Comparison of ENCODE assay signal across 8 cellular contexts in genomic region chr5:132747064-132747692, GRCh38.
DNase-seq lines count a peak whose midpoint lies in the region; ATAC-seq lines count a peak whose summit lies in the region.

A gene with protein sequence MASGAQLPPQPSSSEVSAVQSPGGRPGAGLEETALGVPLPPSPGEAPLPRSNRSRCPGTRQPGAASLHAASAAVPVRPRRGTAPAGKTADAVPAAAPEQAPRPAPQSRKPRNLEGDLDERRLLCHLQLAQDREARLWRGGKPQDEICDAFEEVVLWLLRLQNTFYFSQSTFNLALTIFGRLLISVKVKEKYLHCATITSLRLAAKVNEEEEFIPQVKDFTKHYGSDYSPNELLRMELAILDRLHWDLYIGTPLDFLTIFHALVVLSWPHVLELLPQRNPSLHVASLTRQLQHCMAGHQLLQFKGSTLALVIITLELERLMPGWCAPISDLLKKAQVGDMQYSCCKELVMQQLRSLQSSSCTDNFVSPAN (plus strand): TSS chr5:132747426. CDS start chr5:132747496, 70 bp downstream.

- peaks cover 21% of the 10 kb centered on the region for H3K4me1 Mint-ChIP-seq in stimulated activated memory B cell treated with anti-CD40 and anti-IgM and Interleukin-4, amounts not matched to agents 10 μg/mL and 1 μg/mL and 100 μg/mL, for 72 hours

- peak within 1 kb of the TSS; percentile 62 to 77 for H3K9ac ChIP-seq in duodenal mucosa (ENCODE audit: low read depth in 1 of 2, low read length in 2 of 2)
- peak within 1 kb of the TSS; percentile 53 for H3K9ac ChIP-seq in mucosa of stomach (ENCODE audit: low read length)

- H3K27ac ChIP-seq in duodenal mucosa (ENCODE audit: low read depth, low read length): no peak within 1 kb of the TSS

- peak within 1 kb of the TSS; percentile 68 for H3K4me3 Mint-ChIP-seq in stimulated activated memory B cell treated with anti-CD40 and anti-IgM and Interleukin-4, amounts not matched to agents 10 μg/mL and 1 μg/mL and 100 μg/mL, for 72 hours

- peaks cover 4% of the 10 kb centered on the region for H3K9me3 Mint-ChIP-seq in stimulated activated memory B cell treated with anti-CD40 and anti-IgM and Interleukin-4, amounts not matched to agents 10 μg/mL and 1 μg/mL and 100 μg/mL, for 72 hours

- no peaks in the 10 kb centered on the region for H3K27me3 ChIP-seq in duodenal mucosa (ENCODE audit: control insufficient read depth in 1 of 2, insufficient read depth in 2 of 2, low read length in 2 of 2)
- H3K27me3 ChIP-seq in mucosa of stomach (ENCODE audit: control insufficient read depth, insufficient read depth, low read length): peaks cover 7% of the 10 kb centered on the region

- H3K27me3 Mint-ChIP-seq in stimulated activated memory B cell treated with anti-CD40 and anti-IgM and Interleukin-4, amounts not matched to agents 10 μg/mL and 1 μg/mL and 100 μg/mL, for 72 hours: peaks cover 25% of the 10 kb centered on the region

- in situ Hi-C loops in KBM-7 (cut with MboI; ENCODE audit: low pct_unique_long_range_greater_than_20kb, low sequenced_read_pairs): no loop called here

- no peak within 1 kb of the TSS for H3K27ac Mint-ChIP-seq in stimulated activated memory B cell treated with anti-CD40 and anti-IgM and Interleukin-4, amounts not matched to agents 10 μg/mL and 1 μg/mL and 100 μg/mL, for 72 hours

- no peaks in the 10 kb centered on the region for H3K36me3 Mint-ChIP-seq in stimulated activated memory B cell treated with anti-CD40 and anti-IgM and Interleukin-4, amounts not matched to agents 10 μg/mL and 1 μg/mL and 100 μg/mL, for 72 hours

- peak; percentile 43 for ATAC-seq in HG02623 (IDR thresholded peaks at IDR 0.05; ENCODE audit: unreplicated experiment)
- ATAC-seq in stimulated activated memory B cell treated with anti-CD40 and anti-IgM and Interleukin-4, amounts not matched to agents 10 μg/mL and 1 μg/mL and 100 μg/mL, for 72 hours: peak; percentile 82
- no peak for ATAC-seq in GM18519 (IDR thresholded peaks at IDR 0.05; ENCODE audit: low FRiP score, unreplicated experiment)

- H3K36me3 ChIP-seq in duodenal mucosa (ENCODE audit: control insufficient read depth in 1 of 2, insufficient read depth in 2 of 2, low read length in 2 of 2) (peaks cover 0 to 13% of the 10 kb centered on the region in 2 donors), mucosa of stomach (ENCODE audit: control insufficient read depth, insufficient read depth, low read length) (no peaks in the 10 kb centered on the region)

- H3K4me1 ChIP-seq in duodenal mucosa (ENCODE audit: control insufficient read depth in 1 of 2, insufficient read depth in 2 of 2, low read length in 2 of 2) (peaks cover 0 to 10% of the 10 kb centered on the region in 2 donors), mucosa of stomach (ENCODE audit: control insufficient read depth, insufficient read depth, low read length) (peaks cover 7% of the 10 kb centered on the region)

- H3K9me3 ChIP-seq in duodenal mucosa (ENCODE audit: control insufficient read depth in 1 of 2, low read length in 2 of 2) (no peaks in the 10 kb centered on the region), mucosa of stomach (ENCODE audit: control insufficient read depth, low read length) (no peaks in the 10 kb centered on the region)

- peak; percentile 87 for DNase-seq in ELF-1 (ENCODE audit: low read depth, low spot score)
- DNase-seq in activated CD4-positive, alpha-beta T cell treated with anti-CD3 and anti-CD28 coated beads for 4 hours: peak; percentile 73 to 77
- no peak for DNase-seq in KBM-7

- H3K4me3 ChIP-seq in duodenal mucosa (ENCODE audit: low read depth in 1 of 2, low read length in 2 of 2) (peak within 1 kb of the TSS; percentile 68 to 77), mucosa of stomach (ENCODE audit: low read length) (peak within 1 kb of the TSS; percentile 63)
